Comparison of ENCODE assay signal across 11 cellular contexts in the genomic region with DNA sequence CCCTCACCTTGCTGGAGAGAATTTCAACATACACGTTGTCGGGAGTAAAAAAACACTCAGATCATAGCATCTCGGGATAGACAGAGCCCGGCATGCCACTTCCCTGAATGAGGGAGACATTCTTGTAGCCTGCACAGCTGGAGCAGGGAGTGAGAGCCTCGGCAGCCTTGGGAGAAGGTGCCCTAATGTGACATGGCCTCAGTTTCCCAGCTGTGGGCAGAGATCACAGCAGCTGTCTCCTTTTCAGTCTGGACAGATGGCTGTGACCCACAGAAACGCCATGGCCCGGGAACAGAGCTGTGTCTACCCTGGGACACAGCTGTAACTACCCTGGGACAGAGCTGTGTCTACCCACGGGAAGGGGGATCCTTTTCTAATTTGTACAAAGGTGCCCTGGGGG. TPM values are rescaled to one million over a fixed set of nuclear protein-coding genes. Genes with fewer than 3 reads are reported as not detected.
DNase-seq lines count a peak whose midpoint lies in the region; ATAC-seq, FAIRE-seq and TF ChIP-seq lines count a peak whose summit lies in the region.
"Had no signal": no experiment of that assay in that cellular context is flagged by ENCODE, and none has a peak within 500 bp of the region (broad histone marks: within the 10 kb centered on the region; RNA-seq: fewer than 3 reads in every experiment).

No MANE protein-coding gene starts in this region.

- in situ Hi-C loops in HepG2 (cut with HindIII; ENCODE audit: extremely low pct_ligation_motif_present, low pct_unique_long_range_greater_than_20kb) (loop anchor here (5.0 kb wide), 1 partner anchor 148 kb away; a partner anchor contains a TSS), transverse colon (cut with MboI; ENCODE audit: low pct_ligation_motif_present in 1 of 4, low pct_unique_long_range_greater_than_20kb in 1 of 4, low sequenced_read_pairs in 3 of 4) (no loop called here)

- 82% methylated on average over 5 of the region's 8 CpGs for WGBS in HepG2 (ENCODE audit: low lambda C conversion rate)
- WGBS in transverse colon (ENCODE audit: low coverage in 1 of 2), 2 donors, result 84% methylated on average over 8 of the region's 8 CpGs; no CpG with 5 or more reads in 1 of the 2 donors

- CTCF ChIA-PET in activated CD8-positive, alpha-beta memory T cell treated with anti-CD3 and anti-CD28 coated beads, Interleukin-2, amount 10 ng/mL, durations not matched to agents 7 days and 5 days (lab: Charles Lee), result interaction anchor here (0.9 to 2.4 kb wide), 4 partner anchors 15 to 56 kb away, joined by 3 to 10 read pairs (median 4); no protein-coding TSS in a partner anchor
- CTCF ChIA-PET in OCI-LY7 (lab: Charles Lee; ENCODE audit: unreplicated experiment), result no interaction called here
- CTCF ChIA-PET in HepG2 (lab: Yijun Ruan, JAX; ENCODE audit: low intra/inter-chr PET ratio, low total read pairs), result no interaction called here

- H3K4me3 ChIP-seq in OCI-LY7 (ENCODE audit: low read depth, low read length, poor library complexity, severe bottlenecking), result peak overlapping the region; percentile 36
- H3K4me3 ChIP-seq in HepG2 (replicated peaks in 1 of 3; ENCODE audit: insufficient read depth in 1 of 3, low read depth in 2 of 3, low read length in 3 of 3), result no peak overlapping the region
- no peak overlapping the region for H3K4me3 ChIP-seq in transverse colon

- BruUV-seq in OCI-LY7 (replicated peaks; lab: Mats Ljungman, UMichigan) (no TSS peak), HepG2 (replicated peaks; lab: Mats Ljungman, UMichigan) (no TSS peak)

- no peaks in the 10 kb centered on the region for H3K9me3 ChIP-seq in OCI-LY7 (ENCODE audit: low read length)
- no peaks in the 10 kb centered on the region for H3K9me3 ChIP-seq in HepG2 (ENCODE audit: low read length)
- no peaks in the 10 kb centered on the region for H3K9me3 ChIP-seq in transverse colon

- H3K9ac ChIP-seq in HepG2 (ENCODE audit: insufficient read depth, low read depth, low read length), result peak overlapping the region; percentile 81

- H4K20me1 ChIP-seq in OCI-LY7 (ENCODE audit: insufficient read depth, low read length) (0 out of 2 replicates have a peak, but pooled peaks cover 7% of the 10 kb centered on the region), HepG2 (ENCODE audit: insufficient read depth, low read length) (no peaks in the 10 kb centered on the region)

- TF ChIP-seq EP300 in HepG2 (IDR thresholded peaks at IDR 0.05; ENCODE audit: low read depth in 2 of 2, low read length in 2 of 2), result no peak; a peak in 1 of 4 replicates
- TF ChIP-seq EP300 in HepG2 (CRISPR knock-in tag; IDR thresholded peaks at IDR 0.05; ENCODE audit: borderline replicate concordance), result no peak
- no peak for TF ChIP-seq EP300 in transverse colon (IDR thresholded peaks at IDR 0.05; ENCODE audit: low read depth)

- no peak for TF ChIP-seq RAD21 in HepG2 (CRISPR knock-in tag; IDR thresholded peaks at IDR 0.05)

- FAIRE-seq in HepG2 (lab: Jason Lieb, UNC), result no peak
- FAIRE-seq: frontal cortex had no signal

- intact Hi-C loops in OCI-LY7 (cut with micrococcal nuclease; ENCODE audit: unreplicated experiment) (loop anchor here (1.0 kb wide), 1 partner anchor 244 kb away; no protein-coding TSS in a partner anchor), HepG2 (cut with micrococcal nuclease; ENCODE audit: unreplicated experiment) (loop anchor here (10.0 kb wide), 1 partner anchor 410 kb away; no protein-coding TSS in a partner anchor), transverse colon (cut with DNase I; ENCODE audit: low total_unique reads) (no loop called here)

- no peaks in the 10 kb centered on the region; a peak in 1 of 5 replicates for H3K27me3 ChIP-seq in HepG2 (ENCODE audit: control insufficient read depth in 1 of 2, insufficient read depth in 2 of 2, low read length in 2 of 2)
- H3K27me3 ChIP-seq in transverse colon, result no peaks in the 10 kb centered on the region

- H3K36me3 ChIP-seq in OCI-LY7 (ENCODE audit: insufficient read depth, low read length) (no peaks in the 10 kb centered on the region), HepG2 (replicated peaks in 1 of 2; ENCODE audit: control insufficient read depth in 1 of 2, insufficient read depth in 2 of 2, low read length in 2 of 2) (no peaks in the 10 kb centered on the region; a peak in 3 of 5 replicates), transverse colon (no peaks in the 10 kb centered on the region)

- TF ChIP-seq POLR2A in HepG2 (IDR thresholded peaks at IDR 0.05; ENCODE audit: insufficient read depth in 1 of 2, low read depth in 2 of 2, low read length in 2 of 2) (no peak), transverse colon (IDR thresholded peaks at IDR 0.05) (no peak)

- H3K27ac Mint-ChIP-seq in activated CD8-positive, alpha-beta memory T cell treated with anti-CD3 and anti-CD28 coated beads, Interleukin-2, amount 10 ng/mL, durations not matched to agents 7 days and 5 days, result peak overlapping the region; percentile 86

- peaks cover 33% of the 10 kb centered on the region for H3K4me1 Mint-ChIP-seq in activated CD8-positive, alpha-beta memory T cell treated with anti-CD3 and anti-CD28 coated beads, Interleukin-2, amount 10 ng/mL, durations not matched to agents 7 days and 5 days

- peak overlapping the region; percentile 17; the same call in 1 of the 2 replicates for H2AFZ ChIP-seq in OCI-LY7 (ENCODE audit: low read length)
- no peak overlapping the region for H2AFZ ChIP-seq in HepG2 (ENCODE audit: low read length)

- H3K79me2 ChIP-seq in OCI-LY7 (ENCODE audit: insufficient read depth, low read depth, low read length) (no peaks in the 10 kb centered on the region), HepG2 (ENCODE audit: insufficient read depth, low read length) (peaks cover 59% of the 10 kb centered on the region)

- H3K27ac ChIP-seq in OCI-LY7 (ENCODE audit: low read depth, low read length, poor library complexity, severe bottlenecking) (peak overlapping the region; percentile 36), HepG2 (ENCODE audit: extremely low read length, insufficient read depth, low read length) (peak overlapping the region; percentile 97), transverse colon (peak overlapping the region in 3 of 4 donors; percentile 71 to 73 (median 71))

- TF ChIP-seq CTCF in OCI-LY7 (conservative IDR thresholded peaks at IDR 0.05; ENCODE audit: low read length) (no peak), HepG2 (CRISPR knock-in tag; IDR thresholded peaks at IDR 0.05) (no peak), transverse colon (IDR thresholded peaks at IDR 0.05) (no peak)

- no peaks in the 10 kb centered on the region for H3K9me2 ChIP-seq in OCI-LY7 (ENCODE audit: insufficient read depth, low read length)

- no peaks in the 10 kb centered on the region for H3K27me3 Mint-ChIP-seq in activated CD8-positive, alpha-beta memory T cell treated with anti-CD3 and anti-CD28 coated beads, Interleukin-2, amount 10 ng/mL, durations not matched to agents 7 days and 5 days

- no peak for DNase-seq in activated CD8-positive, alpha-beta memory T cell treated with anti-CD3 and anti-CD28 coated beads, Interleukin-2, amount 10 ng/mL, durations not matched to agents 7 days and 5 days
- DNase-seq in activated CD8-positive, alpha-beta memory T cell treated with anti-CD3 and anti-CD28 coated beads, Interleukin-2, amount 50 U/mL, for 48 hours, result no peak
- DNase-seq in OCI-LY7 (ENCODE audit: low spot score), result no peak
- DNase-seq in HepG2 (ENCODE audit: low spot score), result no peak
- DNase-seq in transverse colon, result no peak
- no peak for DNase-seq in DMS53 treated with DMSO at 0.1 percent for 48 hours (lab: John Stamatoyannopoulos, UW; ENCODE audit: unreplicated experiment)
- DNase-seq: 8988T, T1000 had no signal

- H3K4me3 Mint-ChIP-seq in activated CD8-positive, alpha-beta memory T cell treated with anti-CD3 and anti-CD28 coated beads, Interleukin-2, amount 10 ng/mL, durations not matched to agents 7 days and 5 days, result no peak overlapping the region

- H3K36me3 Mint-ChIP-seq in activated CD8-positive, alpha-beta memory T cell treated with anti-CD3 and anti-CD28 coated beads, Interleukin-2, amount 10 ng/mL, durations not matched to agents 7 days and 5 days, result no peaks in the 10 kb centered on the region

- ATAC-seq in activated CD8-positive, alpha-beta memory T cell treated with anti-CD3 and anti-CD28 coated beads, Interleukin-2, amount 10 ng/mL, durations not matched to agents 7 days and 5 days, result no peak
- ATAC-seq in HepG2, result no peak
- ATAC-seq in HG03469 (IDR thresholded peaks at IDR 0.05; ENCODE audit: unreplicated experiment), result no peak
- no peak for ATAC-seq in GM18870 (IDR thresholded peaks at IDR 0.05; ENCODE audit: unreplicated experiment)

- POLR2A ChIA-PET in OCI-LY7 (lab: Charles Lee) (interaction anchor here (0.6 to 2.1 kb wide), 4 partner anchors 56 to 156 kb away, joined by 3 to 7 read pairs (median 4); a partner anchor contains a TSS), HepG2 (lab: Yijun Ruan, JAX) (interaction anchor here (1.7 to 36.8 kb wide), 9 partner anchors 9 to 155 kb away, joined by 5 to 1537 read pairs (median 78); a partner anchor contains a TSS)

- H3K4me2 ChIP-seq in OCI-LY7 (ENCODE audit: low read length) (peak overlapping the region; percentile 85), HepG2 (ENCODE audit: low read depth, low read length) (peak overlapping the region; percentile 13; the same call in 1 of the 2 replicates)

- H3K4me1 ChIP-seq in OCI-LY7 (ENCODE audit: insufficient read depth, low read length, poor library complexity, severe bottlenecking) (peaks cover 36% of the 10 kb centered on the region), HepG2 (ENCODE audit: insufficient read depth, low read length) (peaks cover 98% of the 10 kb centered on the region), transverse colon (peaks cover 13 to 42% (median 25%) of the 10 kb centered on the region in 4 donors)

- no peaks in the 10 kb centered on the region for H3K9me3 Mint-ChIP-seq in activated CD8-positive, alpha-beta memory T cell treated with anti-CD3 and anti-CD28 coated beads, Interleukin-2, amount 10 ng/mL, durations not matched to agents 7 days and 5 days (ENCODE audit: low read depth)

RNA-seq across cellular contexts. Expression of a gene that starts 55.9 kb away (rescaled TPM):
- total RNA-seq in activated CD8-positive, alpha-beta memory T cell treated with anti-CD3 and anti-CD28 coated beads, Interleukin-2, amount 10 ng/mL, durations not matched to agents 7 days and 5 days, result 10 to 100 TPM; 12.8 to 12.9 TPM
- 9.5 and 10.6 TPM in 2 replicates for total RNA-seq in OCI-LY7 (2014; rRNA removed; shearing (Covaris generic))
- total RNA-seq in OCI-LY7 (2022) (15.0 and 15.2 TPM in 2 replicates), HepG2 (2016; rRNA removed; fragmentation: Illumina TruSeq; extraction: Trizol) (22.0 and 22.8 TPM in 2 replicates), transverse colon (10 to 100 TPM; 29.5 to 44.2 (median 33.1) TPM)
- 4.7 and 4.9 TPM in 2 replicates for total RNA-seq in HepG2 (2016; cell fraction: cytosol; rRNA removed; fragmentation: Illumina TruSeq; extraction: Trizol; ENCODE audit: low read depth)
- 18.5 and 23.5 TPM in 2 replicates for total RNA-seq in HepG2 (2016; cell fraction: insoluble cytoplasmic fraction; rRNA removed; fragmentation: Illumina TruSeq; extraction: Trizol)
- total RNA-seq in HepG2 (2016; cell fraction: membrane; rRNA removed; fragmentation: Illumina TruSeq; extraction: Trizol), result 12.9 and 13.2 TPM in 2 replicates
- 16.8 and 19.0 TPM in 2 replicates for total RNA-seq in HepG2 (2016; cell fraction: nucleus; rRNA removed; fragmentation: Illumina TruSeq; extraction: Trizol)
- polyA plus RNA-seq in HepG2 (2011; rRNA removed), result 15.2 and 17.3 TPM in 2 replicates
- 9.2 and 11.9 TPM in 2 replicates for polyA plus RNA-seq in HepG2 (2011; cell fraction: cytosol; rRNA removed)
- polyA plus RNA-seq in HepG2 (2011; cell fraction: nucleus; rRNA removed), result 20.1 and 23.4 TPM in 2 replicates
- polyA plus RNA-seq in HepG2 (2012), result 13.4 and 14.5 TPM in 2 replicates
- 5.3 and 5.4 TPM in 2 replicates for polyA plus RNA-seq in HepG2 (2016; cell fraction: cytosol; fragmentation: Illumina TruSeq; extraction: Trizol; ENCODE audit: low read depth)
- 19.1 and 22.3 TPM in 2 replicates for polyA plus RNA-seq in HepG2 (2016; cell fraction: insoluble cytoplasmic fraction; fragmentation: Illumina TruSeq; extraction: Trizol; ENCODE audit: low read depth)
- 8.7 and 10.7 TPM in 2 replicates for polyA plus RNA-seq in HepG2 (2016; cell fraction: membrane; fragmentation: Illumina TruSeq; extraction: Trizol; ENCODE audit: low read depth)
- polyA plus RNA-seq in HepG2 (2016; cell fraction: nucleus; fragmentation: Illumina TruSeq; extraction: Trizol; ENCODE audit: insufficient read depth, low read depth), result 19.4 and 22.9 TPM in 2 replicates
- 14.3 and 29.5 TPM in 2 replicates for polyA minus RNA-seq in HepG2 (2011; rRNA and poly(A)+ RNA removed; ENCODE audit: low replicate concordance)
- 11.9 and 13.8 TPM in 2 replicates for polyA minus RNA-seq in HepG2 (2011; cell fraction: cytosol; rRNA and poly(A)+ RNA removed)
- 28.6 and 28.8 TPM in 2 replicates for polyA minus RNA-seq in HepG2 (2011; cell fraction: nucleus; rRNA and poly(A)+ RNA removed)

Comparison
In these comparisons a context has a peak if more than half of its experiments do, and no peak if none do; other contexts are left out.
1. H3K27ac ChIP-seq: peak in every context shown above with its lines; median percentile 97 in HepG2; 71 in transverse colon; 36 in OCI-LY7.